ENCODE assay signal across 1 cellular context in the genomic region with DNA sequence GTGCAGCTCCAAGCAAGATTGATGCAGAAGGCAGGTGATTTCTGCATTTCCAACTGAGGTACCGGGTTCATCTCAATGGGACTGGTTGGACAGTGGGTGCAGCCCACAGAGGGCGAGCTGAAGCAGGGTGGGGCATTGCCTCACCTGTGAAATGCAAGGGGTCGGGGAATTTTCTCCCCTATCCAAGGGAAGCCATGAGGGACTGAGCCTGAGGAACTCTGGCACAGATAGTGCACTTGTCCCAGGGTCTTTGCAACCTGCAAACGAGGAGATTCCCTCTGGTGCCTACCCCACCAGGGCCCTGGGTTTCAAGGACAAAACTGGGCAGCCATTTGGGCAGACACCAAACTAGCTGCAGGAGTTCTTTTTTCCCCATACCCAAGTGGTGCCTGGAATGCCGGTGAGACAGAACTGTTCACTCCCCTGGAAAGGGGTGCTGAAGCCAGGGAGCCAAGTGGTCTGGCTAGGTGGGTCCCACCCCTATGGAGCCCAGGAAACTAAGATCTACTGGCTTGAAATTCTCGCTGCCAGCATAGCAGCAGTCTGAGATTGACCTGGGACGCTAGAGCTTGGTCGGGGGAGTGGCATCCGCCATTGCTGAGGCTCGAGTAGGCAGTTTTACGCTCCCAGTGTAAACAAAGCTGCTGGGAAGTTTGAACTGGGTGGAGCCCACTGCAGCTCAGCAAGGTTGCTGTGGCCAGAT.
TF ChIP-seq lines count a peak whose summit lies in the region.
"Not testable (repeated sequence)": the region's sequence is repeated elsewhere in the genome, so short reads cannot be mapped to it uniquely, and the experiment has no call there.

No MANE protein-coding gene starts in this region.

TF ChIP-seq in HepG2, 621 proteins besides CTCF, POLR2A, EP300 and RAD21 (continued from another document and continues in another):
- TF ChIP-seq, protein P1, sequence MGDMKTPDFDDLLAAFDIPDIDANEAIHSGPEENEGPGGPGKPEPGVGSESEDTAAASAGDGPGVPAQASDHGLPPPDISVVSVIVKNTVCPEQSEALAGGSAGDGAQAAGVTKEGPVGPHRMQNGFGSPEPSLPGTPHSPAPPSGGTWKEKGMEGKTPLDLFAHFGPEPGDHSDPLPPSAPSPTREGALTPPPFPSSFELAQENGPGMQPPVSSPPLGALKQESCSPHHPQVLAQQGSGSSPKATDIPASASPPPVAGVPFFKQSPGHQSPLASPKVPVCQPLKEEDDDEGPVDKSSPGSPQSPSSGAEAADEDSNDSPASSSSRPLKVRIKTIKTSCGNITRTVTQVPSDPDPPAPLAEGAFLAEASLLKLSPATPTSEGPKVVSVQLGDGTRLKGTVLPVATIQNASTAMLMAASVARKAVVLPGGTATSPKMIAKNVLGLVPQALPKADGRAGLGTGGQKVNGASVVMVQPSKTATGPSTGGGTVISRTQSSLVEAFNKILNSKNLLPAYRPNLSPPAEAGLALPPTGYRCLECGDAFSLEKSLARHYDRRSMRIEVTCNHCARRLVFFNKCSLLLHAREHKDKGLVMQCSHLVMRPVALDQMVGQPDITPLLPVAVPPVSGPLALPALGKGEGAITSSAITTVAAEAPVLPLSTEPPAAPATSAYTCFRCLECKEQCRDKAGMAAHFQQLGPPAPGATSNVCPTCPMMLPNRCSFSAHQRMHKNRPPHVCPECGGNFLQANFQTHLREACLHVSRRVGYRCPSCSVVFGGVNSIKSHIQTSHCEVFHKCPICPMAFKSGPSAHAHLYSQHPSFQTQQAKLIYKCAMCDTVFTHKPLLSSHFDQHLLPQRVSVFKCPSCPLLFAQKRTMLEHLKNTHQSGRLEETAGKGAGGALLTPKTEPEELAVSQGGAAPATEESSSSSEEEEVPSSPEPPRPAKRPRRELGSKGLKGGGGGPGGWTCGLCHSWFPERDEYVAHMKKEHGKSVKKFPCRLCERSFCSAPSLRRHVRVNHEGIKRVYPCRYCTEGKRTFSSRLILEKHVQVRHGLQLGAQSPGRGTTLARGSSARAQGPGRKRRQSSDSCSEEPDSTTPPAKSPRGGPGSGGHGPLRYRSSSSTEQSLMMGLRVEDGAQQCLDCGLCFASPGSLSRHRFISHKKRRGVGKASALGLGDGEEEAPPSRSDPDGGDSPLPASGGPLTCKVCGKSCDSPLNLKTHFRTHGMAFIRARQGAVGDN (CRISPR knock-in tag; IDR thresholded peaks at IDR 0.05), result peak; percentile 60
- TF ChIP-seq ZNF883 (CRISPR knock-in tag; IDR thresholded peaks at IDR 0.05; ENCODE audit: not compliant biosample characterization), result peak; percentile 43
- TF ChIP-seq ARNTL (CRISPR knock-in tag; IDR thresholded peaks at IDR 0.05), result 0 out of 2 replicates have a peak, but pooled peaks have one; percentile 30
- TF ChIP-seq STAG1 (CRISPR knock-in tag; IDR thresholded peaks at IDR 0.05), result 0 out of 2 replicates have a peak, but pooled peaks have one; percentile 16
- TF ChIP-seq FOXJ3 (CRISPR knock-in tag; IDR thresholded peaks at IDR 0.05; ENCODE audit: borderline replicate concordance), result peak; percentile 77; the same call in 1 of the 2 replicates
- TF ChIP-seq PHF8 (CRISPR knock-in tag; IDR thresholded peaks at IDR 0.05), result peak; percentile 45; the same call in 1 of the 2 replicates
- peak; percentile 28; the same call in 1 of the 2 replicates for TF ChIP-seq KAT8 (CRISPR knock-in tag; IDR thresholded peaks at IDR 0.05)
- TF ChIP-seq, protein P2, sequence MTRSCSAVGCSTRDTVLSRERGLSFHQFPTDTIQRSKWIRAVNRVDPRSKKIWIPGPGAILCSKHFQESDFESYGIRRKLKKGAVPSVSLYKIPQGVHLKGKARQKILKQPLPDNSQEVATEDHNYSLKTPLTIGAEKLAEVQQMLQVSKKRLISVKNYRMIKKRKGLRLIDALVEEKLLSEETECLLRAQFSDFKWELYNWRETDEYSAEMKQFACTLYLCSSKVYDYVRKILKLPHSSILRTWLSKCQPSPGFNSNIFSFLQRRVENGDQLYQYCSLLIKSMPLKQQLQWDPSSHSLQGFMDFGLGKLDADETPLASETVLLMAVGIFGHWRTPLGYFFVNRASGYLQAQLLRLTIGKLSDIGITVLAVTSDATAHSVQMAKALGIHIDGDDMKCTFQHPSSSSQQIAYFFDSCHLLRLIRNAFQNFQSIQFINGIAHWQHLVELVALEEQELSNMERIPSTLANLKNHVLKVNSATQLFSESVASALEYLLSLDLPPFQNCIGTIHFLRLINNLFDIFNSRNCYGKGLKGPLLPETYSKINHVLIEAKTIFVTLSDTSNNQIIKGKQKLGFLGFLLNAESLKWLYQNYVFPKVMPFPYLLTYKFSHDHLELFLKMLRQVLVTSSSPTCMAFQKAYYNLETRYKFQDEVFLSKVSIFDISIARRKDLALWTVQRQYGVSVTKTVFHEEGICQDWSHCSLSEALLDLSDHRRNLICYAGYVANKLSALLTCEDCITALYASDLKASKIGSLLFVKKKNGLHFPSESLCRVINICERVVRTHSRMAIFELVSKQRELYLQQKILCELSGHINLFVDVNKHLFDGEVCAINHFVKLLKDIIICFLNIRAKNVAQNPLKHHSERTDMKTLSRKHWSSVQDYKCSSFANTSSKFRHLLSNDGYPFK (CRISPR knock-in tag; IDR thresholded peaks at IDR 0.05; ENCODE audit: borderline replicate concordance), result peak; percentile 83; the same call in 1 of the 2 replicates
- TF ChIP-seq, protein P3, sequence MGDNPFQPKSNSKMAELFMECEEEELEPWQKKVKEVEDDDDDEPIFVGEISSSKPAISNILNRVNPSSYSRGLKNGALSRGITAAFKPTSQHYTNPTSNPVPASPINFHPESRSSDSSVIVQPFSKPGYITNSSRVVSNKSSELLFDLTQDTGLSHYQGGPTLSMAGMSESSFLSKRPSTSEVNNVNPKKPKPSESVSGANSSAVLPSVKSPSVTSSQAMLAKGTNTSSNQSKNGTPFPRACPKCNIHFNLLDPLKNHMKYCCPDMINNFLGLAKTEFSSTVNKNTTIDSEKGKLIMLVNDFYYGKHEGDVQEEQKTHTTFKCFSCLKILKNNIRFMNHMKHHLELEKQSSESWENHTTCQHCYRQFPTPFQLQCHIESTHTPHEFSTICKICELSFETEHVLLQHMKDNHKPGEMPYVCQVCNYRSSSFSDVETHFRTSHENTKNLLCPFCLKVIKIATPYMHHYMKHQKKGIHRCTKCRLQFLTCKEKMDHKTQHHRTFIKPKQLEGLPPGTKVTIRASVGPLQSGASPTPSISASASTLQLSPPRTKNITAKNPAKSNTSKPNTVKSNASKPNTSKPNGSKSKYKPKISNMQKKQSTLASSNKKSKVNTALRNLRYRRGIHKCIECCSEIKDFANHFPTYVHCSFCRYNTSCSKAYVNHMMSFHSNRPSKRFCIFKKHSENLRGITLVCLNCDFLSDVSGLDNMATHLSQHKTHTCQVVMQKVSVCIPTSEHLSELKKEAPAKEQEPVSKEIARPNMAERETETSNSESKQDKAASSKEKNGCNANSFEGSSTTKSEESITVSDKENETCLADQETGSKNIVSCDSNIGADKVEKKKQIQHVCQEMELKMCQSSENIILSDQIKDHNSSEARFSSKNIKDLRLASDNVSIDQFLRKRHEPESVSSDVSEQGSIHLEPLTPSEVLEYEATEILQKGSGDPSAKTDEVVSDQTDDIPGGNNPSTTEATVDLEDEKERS (CRISPR knock-in tag; IDR thresholded peaks at IDR 0.05), result peak; percentile 83; the same call in 1 of the 2 replicates
- 0 out of 2 replicates have a peak, but pooled peaks have one; percentile 61 for TF ChIP-seq KLF13 (CRISPR knock-in tag; IDR thresholded peaks at IDR 0.05)
- TF ChIP-seq ZNF644 (CRISPR knock-in tag; IDR thresholded peaks at IDR 0.05; ENCODE audit: low read depth), result peak; percentile 83
- 0 out of 2 replicates have a peak, but pooled peaks have one; percentile 58 for TF ChIP-seq ZBTB20 (CRISPR knock-in tag; IDR thresholded peaks at IDR 0.05; ENCODE audit: borderline replicate concordance, low read depth)
- TF ChIP-seq HOXA3 (CRISPR knock-in tag; IDR thresholded peaks at IDR 0.05), result peak; percentile 81
- TF ChIP-seq, protein P4, sequence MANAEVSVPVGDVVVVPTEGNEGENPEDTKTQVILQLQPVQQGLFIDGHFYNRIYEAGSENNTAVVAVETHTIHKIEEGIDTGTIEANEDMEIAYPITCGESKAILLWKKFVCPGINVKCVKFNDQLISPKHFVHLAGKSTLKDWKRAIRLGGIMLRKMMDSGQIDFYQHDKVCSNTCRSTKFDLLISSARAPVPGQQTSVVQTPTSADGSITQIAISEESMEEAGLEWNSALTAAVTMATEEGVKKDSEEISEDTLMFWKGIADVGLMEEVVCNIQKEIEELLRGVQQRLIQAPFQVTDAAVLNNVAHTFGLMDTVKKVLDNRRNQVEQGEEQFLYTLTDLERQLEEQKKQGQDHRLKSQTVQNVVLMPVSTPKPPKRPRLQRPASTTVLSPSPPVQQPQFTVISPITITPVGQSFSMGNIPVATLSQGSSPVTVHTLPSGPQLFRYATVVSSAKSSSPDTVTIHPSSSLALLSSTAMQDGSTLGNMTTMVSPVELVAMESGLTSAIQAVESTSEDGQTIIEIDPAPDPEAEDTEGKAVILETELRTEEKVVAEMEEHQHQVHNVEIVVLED (CRISPR knock-in tag; IDR thresholded peaks at IDR 0.05; ENCODE audit: borderline replicate concordance), result 0 out of 2 replicates have a peak, but pooled peaks have one; percentile 32
- TF ChIP-seq IRF2 (CRISPR knock-in tag; IDR thresholded peaks at IDR 0.05), result 0 out of 2 replicates have a peak, but pooled peaks have one; percentile 6
- peak; percentile 36; the same call in 1 of the 2 replicates for TF ChIP-seq ZNF274 (CRISPR knock-in tag; IDR thresholded peaks at IDR 0.05)
- peak; percentile 71 for TF ChIP-seq PITX1 (CRISPR knock-in tag; IDR thresholded peaks at IDR 0.05)
- TF ChIP-seq, protein P5, sequence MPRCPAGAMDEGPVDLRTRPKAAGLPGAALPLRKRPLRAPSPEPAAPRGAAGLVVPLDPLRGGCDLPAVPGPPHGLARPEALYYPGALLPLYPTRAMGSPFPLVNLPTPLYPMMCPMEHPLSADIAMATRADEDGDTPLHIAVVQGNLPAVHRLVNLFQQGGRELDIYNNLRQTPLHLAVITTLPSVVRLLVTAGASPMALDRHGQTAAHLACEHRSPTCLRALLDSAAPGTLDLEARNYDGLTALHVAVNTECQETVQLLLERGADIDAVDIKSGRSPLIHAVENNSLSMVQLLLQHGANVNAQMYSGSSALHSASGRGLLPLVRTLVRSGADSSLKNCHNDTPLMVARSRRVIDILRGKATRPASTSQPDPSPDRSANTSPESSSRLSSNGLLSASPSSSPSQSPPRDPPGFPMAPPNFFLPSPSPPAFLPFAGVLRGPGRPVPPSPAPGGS (CRISPR knock-in tag; IDR thresholded peaks at IDR 0.05), result peak; percentile 18; the same call in 1 of the 2 replicates
- TF ChIP-seq SP4 (CRISPR knock-in tag; IDR thresholded peaks at IDR 0.05), result peak; percentile 34; the same call in 1 of the 2 replicates
- TF ChIP-seq RBAK (CRISPR knock-in tag; IDR thresholded peaks at IDR 0.05), result peak; percentile 19; the same call in 1 of the 2 replicates
- TF ChIP-seq, protein P6, sequence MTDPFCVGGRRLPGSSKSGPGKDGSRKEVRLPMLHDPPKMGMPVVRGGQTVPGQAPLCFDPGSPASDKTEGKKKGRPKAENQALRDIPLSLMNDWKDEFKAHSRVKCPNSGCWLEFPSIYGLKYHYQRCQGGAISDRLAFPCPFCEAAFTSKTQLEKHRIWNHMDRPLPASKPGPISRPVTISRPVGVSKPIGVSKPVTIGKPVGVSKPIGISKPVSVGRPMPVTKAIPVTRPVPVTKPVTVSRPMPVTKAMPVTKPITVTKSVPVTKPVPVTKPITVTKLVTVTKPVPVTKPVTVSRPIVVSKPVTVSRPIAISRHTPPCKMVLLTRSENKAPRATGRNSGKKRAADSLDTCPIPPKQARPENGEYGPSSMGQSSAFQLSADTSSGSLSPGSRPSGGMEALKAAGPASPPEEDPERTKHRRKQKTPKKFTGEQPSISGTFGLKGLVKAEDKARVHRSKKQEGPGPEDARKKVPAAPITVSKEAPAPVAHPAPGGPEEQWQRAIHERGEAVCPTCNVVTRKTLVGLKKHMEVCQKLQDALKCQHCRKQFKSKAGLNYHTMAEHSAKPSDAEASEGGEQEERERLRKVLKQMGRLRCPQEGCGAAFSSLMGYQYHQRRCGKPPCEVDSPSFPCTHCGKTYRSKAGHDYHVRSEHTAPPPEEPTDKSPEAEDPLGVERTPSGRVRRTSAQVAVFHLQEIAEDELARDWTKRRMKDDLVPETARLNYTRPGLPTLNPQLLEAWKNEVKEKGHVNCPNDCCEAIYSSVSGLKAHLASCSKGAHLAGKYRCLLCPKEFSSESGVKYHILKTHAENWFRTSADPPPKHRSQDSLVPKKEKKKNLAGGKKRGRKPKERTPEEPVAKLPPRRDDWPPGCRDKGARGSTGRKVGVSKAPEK (CRISPR knock-in tag; IDR thresholded peaks at IDR 0.05; ENCODE audit: borderline replicate concordance), result 0 out of 2 replicates have a peak, but pooled peaks have one; percentile 51
- TF ChIP-seq SOX6 (IDR thresholded peaks at IDR 0.05), result not testable (repeated sequence)
- 0 out of 2 replicates have a peak, but pooled peaks have one; percentile 24 for TF ChIP-seq SOX6 (CRISPR knock-in tag; IDR thresholded peaks at IDR 0.05)
- TF ChIP-seq, protein P7, sequence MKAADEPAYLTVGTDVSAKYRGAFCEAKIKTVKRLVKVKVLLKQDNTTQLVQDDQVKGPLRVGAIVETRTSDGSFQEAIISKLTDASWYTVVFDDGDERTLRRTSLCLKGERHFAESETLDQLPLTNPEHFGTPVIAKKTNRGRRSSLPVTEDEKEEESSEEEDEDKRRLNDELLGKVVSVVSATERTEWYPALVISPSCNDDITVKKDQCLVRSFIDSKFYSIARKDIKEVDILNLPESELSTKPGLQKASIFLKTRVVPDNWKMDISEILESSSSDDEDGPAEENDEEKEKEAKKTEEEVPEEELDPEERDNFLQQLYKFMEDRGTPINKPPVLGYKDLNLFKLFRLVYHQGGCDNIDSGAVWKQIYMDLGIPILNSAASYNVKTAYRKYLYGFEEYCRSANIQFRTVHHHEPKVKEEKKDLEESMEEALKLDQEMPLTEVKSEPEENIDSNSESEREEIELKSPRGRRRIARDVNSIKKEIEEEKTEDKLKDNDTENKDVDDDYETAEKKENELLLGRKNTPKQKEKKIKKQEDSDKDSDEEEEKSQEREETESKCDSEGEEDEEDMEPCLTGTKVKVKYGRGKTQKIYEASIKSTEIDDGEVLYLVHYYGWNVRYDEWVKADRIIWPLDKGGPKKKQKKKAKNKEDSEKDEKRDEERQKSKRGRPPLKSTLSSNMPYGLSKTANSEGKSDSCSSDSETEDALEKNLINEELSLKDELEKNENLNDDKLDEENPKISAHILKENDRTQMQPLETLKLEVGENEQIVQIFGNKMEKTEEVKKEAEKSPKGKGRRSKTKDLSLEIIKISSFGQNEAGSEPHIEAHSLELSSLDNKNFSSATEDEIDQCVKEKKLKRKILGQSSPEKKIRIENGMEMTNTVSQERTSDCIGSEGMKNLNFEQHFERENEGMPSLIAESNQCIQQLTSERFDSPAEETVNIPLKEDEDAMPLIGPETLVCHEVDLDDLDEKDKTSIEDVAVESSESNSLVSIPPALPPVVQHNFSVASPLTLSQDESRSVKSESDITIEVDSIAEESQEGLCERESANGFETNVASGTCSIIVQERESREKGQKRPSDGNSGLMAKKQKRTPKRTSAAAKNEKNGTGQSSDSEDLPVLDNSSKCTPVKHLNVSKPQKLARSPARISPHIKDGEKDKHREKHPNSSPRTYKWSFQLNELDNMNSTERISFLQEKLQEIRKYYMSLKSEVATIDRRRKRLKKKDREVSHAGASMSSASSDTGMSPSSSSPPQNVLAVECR (CRISPR knock-in tag; IDR thresholded peaks at IDR 0.05; ENCODE audit: borderline replicate concordance), result peak; percentile 19; the same call in 1 of the 2 replicates
- TF ChIP-seq, protein P8, sequence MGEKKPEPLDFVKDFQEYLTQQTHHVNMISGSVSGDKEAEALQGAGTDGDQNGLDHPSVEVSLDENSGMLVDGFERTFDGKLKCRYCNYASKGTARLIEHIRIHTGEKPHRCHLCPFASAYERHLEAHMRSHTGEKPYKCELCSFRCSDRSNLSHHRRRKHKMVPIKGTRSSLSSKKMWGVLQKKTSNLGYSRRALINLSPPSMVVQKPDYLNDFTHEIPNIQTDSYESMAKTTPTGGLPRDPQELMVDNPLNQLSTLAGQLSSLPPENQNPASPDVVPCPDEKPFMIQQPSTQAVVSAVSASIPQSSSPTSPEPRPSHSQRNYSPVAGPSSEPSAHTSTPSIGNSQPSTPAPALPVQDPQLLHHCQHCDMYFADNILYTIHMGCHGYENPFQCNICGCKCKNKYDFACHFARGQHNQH (CRISPR knock-in tag; IDR thresholded peaks at IDR 0.05), result 0 out of 2 replicates have a peak, but pooled peaks have one; percentile 25
- 0 out of 2 replicates have a peak, but pooled peaks have one; percentile 64 for TF ChIP-seq GTF3A (CRISPR knock-in tag; conservative IDR thresholded peaks at IDR 0.05)
- 0 out of 2 replicates have a peak, but pooled peaks have one; percentile 42 for TF ChIP-seq YEATS4 (CRISPR knock-in tag; IDR thresholded peaks at IDR 0.05; ENCODE audit: borderline replicate concordance)
